10 cellular contexts compared by ENCODE assay signal in genomic region chr3:100875239-100875638, GRCh38.
DNase-seq lines count a peak whose midpoint lies in the region; ATAC-seq, FAIRE-seq and TF ChIP-seq lines count a peak whose summit lies in the region.
"Had no signal": no experiment of that assay in that cellular context is flagged by ENCODE, and none has a peak within 500 bp of the region (broad histone marks: within the 10 kb centered on the region; RNA-seq: fewer than 3 reads in every experiment).

No MANE protein-coding gene starts in this region.

- TF ChIP-seq CTCF in Peyer's patch (IDR thresholded peaks at IDR 0.05) (no peak), fibroblast of pulmonary artery (IDR thresholded peaks at IDR 0.05; ENCODE audit: low read length, missing control alignments) (no peak)

- no peak overlapping the region for H3K27ac ChIP-seq in Peyer's patch
- H3K27ac ChIP-seq: KMS-11 had no signal

- DNase-seq in H54 (ENCODE audit: insufficient read length, low spot score) (no peak), Peyer's patch (peak in 2 of 3 donors; percentile 53 to 55), fibroblast of pulmonary artery (ENCODE audit: low read depth) (peak; percentile 64), retina (no peak), SIG-M5 (lab: John Stamatoyannopoulos, UW) (no peak), NCI-H2107 (lab: John Stamatoyannopoulos, UW) (no peak)
- DNase-seq: H9 had no signal

- no peak overlapping the region for H3K9ac ChIP-seq in skeletal muscle satellite cell (ENCODE audit: low read depth, low read length)
- H3K9ac ChIP-seq: KMS-11 had no signal

- H3K27me3 ChIP-seq in Peyer's patch (no peaks in the 10 kb centered on the region), skeletal muscle satellite cell (ENCODE audit: control insufficient read depth, insufficient read depth, low read length) (no peaks in the 10 kb centered on the region)

- H3K4me1 ChIP-seq in Peyer's patch = peaks cover 0 to 6% (median 0%) of the 10 kb centered on the region in 4 donors
- H3K4me1 ChIP-seq in skeletal muscle satellite cell (ENCODE audit: control insufficient read depth, insufficient read depth, low read length) = peaks cover 20% of the 10 kb centered on the region

- peak; percentile 65 for FAIRE-seq in H54 (lab: Jason Lieb, UNC)

- H3K4me2 ChIP-seq in skeletal muscle satellite cell (ENCODE audit: low read length) = peak overlapping the region; percentile 43
- H3K4me2 ChIP-seq: KMS-11 had no signal

- H3K9me3 ChIP-seq in Peyer's patch (no peaks in the 10 kb centered on the region), skeletal muscle satellite cell (replicated peaks; ENCODE audit: low read length) (no peaks in the 10 kb centered on the region)

- no peaks in the 10 kb centered on the region for H3K36me3 ChIP-seq in Peyer's patch
- H3K36me3 ChIP-seq in skeletal muscle satellite cell (ENCODE audit: insufficient read depth, low read length) = peaks cover 7% of the 10 kb centered on the region

- H3K4me3 ChIP-seq in Peyer's patch (no peak overlapping the region), fibroblast of pulmonary artery (replicated peaks; ENCODE audit: low read depth, low read length) (no peak overlapping the region), skeletal muscle satellite cell (ENCODE audit: low read length) (no peak overlapping the region)

- ATAC-seq in HG03175 (IDR thresholded peaks at IDR 0.05; ENCODE audit: unreplicated experiment) = no peak

- TF ChIP-seq POLR2A in H54 (IDR thresholded peaks at IDR 0.05; ENCODE audit: low read depth, low read length) = no peak
- TF ChIP-seq POLR2A in Peyer's patch (IDR thresholded peaks at IDR 0.05) = no peak

Comparison
In these comparisons a context has a peak if more than half of its experiments do, and no peak if none do; other contexts are left out.
1. DNase-seq: peak in Peyer's patch (2 of 3) and fibroblast of pulmonary artery (single experiment); none in H54 (single experiment), retina (single experiment), SIG-M5 (single experiment) and NCI-H2107 (single experiment).